In the genomic region with DNA sequence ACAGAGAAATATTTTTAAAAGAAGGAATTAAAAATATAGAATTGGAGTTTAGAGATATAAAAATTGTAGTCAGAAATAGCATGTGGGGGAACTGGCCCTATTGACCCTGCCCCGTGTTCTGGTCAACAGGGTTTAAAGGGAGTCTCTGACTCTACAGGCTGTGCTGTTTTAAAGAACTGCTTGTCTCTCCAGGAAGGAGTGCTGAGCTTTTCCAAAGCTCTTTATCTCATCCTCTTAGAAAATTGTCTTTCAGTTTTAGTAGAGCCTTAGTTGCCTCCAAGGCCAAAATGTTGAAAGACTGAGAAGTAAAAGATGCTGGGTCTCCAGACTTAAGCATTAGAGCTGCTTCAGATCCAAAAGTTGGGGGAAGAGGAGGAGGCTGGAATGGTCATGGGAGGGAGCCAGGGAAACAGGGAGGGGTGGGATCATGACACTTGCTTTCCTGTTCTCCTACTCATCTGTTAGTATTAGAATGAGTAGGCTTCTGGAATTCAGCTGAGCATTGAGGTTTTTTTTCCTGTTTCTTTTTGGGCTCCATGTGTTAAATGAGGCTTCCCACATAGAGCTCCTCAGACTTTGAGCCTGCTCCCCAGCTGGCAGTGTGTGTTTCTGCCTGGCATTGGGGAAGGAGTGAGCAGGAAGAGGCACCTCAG, we compare ENCODE assay signal across 17 cellular contexts.
"Had no signal": no experiment of that assay in that cellular context is flagged by ENCODE, and none has a peak within 500 bp of the region (broad histone marks: within the 10 kb centered on the region; RNA-seq: fewer than 3 reads in every experiment).

No MANE protein-coding gene starts in this region.

- H3K27me3 ChIP-seq: brain microvascular endothelial cell, gastrocnemius medialis, suprapubic skin, upper lobe of right lung had no signal

- H3K9me3 ChIP-seq: gastrocnemius medialis, suprapubic skin, upper lobe of right lung had no signal

- H3K36me3 ChIP-seq: brain microvascular endothelial cell, gastrocnemius medialis, suprapubic skin, upper lobe of right lung had no signal

- H3K4me1 ChIP-seq: gastrocnemius medialis, suprapubic skin, upper lobe of right lung had no signal

- H3K4me3 ChIP-seq: gastrocnemius medialis, suprapubic skin, upper lobe of right lung had no signal

- H3K27ac ChIP-seq: brain microvascular endothelial cell, gastrocnemius medialis, suprapubic skin, upper lobe of right lung, VCaP had no signal

- DNase-seq: activated CD4-positive, alpha-beta memory T cell treated with anti-CD3 and anti-CD28 coated beads for 36 hours; activated effector memory CD4-positive, alpha-beta T cell treated with anti-CD3 and anti-CD28 coated beads, Interleukin-2, amount 50 U/mL, for 16 hours; activated T-cell treated with anti-CD3 and anti-CD28 coated beads, Interleukin-2, amount 50 U/mL, for 4 hours; amygdala; brain microvascular endothelial cell; cerebellar nuclear complex; erythroblast; gastrocnemius medialis; left ventricle myocardium superior; naive thymus-derived CD8-positive, alpha-beta T cell; stimulated activated CD4-positive, alpha-beta T cell treated with anti-CD3 and anti-CD28 coated beads, Interleukin-2, amount 100 ng/mL, for 48 hours; stimulated activated naive CD4-positive, alpha-beta T cell treated with Interleukin-2 at 50 U/mL for 16 hours; T-cell; T1000; upper lobe of right lung had no signal
